In the genomic region with DNA sequence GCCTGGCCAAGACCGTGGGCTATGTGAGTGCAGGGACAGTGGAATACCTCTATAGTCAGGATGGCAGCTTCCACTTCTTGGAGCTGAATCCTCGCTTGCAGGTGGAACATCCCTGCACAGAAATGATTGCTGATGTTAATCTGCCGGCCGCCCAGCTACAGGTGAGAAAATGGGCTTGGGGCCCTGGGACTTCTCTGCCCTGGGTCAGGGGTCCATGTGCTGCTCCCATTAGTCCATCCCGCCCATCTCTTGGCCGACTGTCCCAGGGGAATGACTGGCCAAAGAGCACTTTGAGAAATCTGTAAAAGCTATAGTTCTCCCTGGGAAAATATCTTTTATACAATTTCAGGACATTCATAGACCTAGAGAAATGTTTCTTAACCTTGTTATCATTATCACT, we compare ENCODE assay signal across 2 cellular contexts.
TF ChIP-seq lines count a peak whose summit lies in the region.

No MANE protein-coding gene starts in this region.

TF ChIP-seq in liver, 16 proteins besides CTCF, POLR2A, EP300 and RAD21 (continued from another document):
- TF ChIP-seq, protein P1, sequence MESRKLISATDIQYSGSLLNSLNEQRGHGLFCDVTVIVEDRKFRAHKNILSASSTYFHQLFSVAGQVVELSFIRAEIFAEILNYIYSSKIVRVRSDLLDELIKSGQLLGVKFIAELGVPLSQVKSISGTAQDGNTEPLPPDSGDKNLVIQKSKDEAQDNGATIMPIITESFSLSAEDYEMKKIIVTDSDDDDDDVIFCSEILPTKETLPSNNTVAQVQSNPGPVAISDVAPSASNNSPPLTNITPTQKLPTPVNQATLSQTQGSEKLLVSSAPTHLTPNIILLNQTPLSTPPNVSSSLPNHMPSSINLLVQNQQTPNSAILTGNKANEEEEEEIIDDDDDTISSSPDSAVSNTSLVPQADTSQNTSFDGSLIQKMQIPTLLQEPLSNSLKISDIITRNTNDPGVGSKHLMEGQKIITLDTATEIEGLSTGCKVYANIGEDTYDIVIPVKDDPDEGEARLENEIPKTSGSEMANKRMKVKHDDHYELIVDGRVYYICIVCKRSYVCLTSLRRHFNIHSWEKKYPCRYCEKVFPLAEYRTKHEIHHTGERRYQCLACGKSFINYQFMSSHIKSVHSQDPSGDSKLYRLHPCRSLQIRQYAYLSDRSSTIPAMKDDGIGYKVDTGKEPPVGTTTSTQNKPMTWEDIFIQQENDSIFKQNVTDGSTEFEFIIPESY (IDR thresholded peaks at IDR 0.05) = no peak
- no peak for TF ChIP-seq REST (IDR thresholded peaks at IDR 0.05)
- no peak for TF ChIP-seq EGR1 (IDR thresholded peaks at IDR 0.05; ENCODE audit: low read depth in 2 of 2)
- TF ChIP-seq MAX (IDR thresholded peaks at IDR 0.05) = no peak
- TF ChIP-seq GABPA (IDR thresholded peaks at IDR 0.05 in 1 of 2, conservative IDR thresholded peaks at IDR 0.05 in 1 of 2) = no peak
- no peak for TF ChIP-seq FOXA2 (IDR thresholded peaks at IDR 0.05)
- TF ChIP-seq TAF1 (conservative IDR thresholded peaks at IDR 0.05) = no peak
- peak; percentile 13 for TF ChIP-seq HNF4G (IDR thresholded peaks at IDR 0.05)
- TF ChIP-seq HNF4A (conservative IDR thresholded peaks at IDR 0.05) = peak; percentile 54 to 80
- no peak for TF ChIP-seq ATF3 (IDR thresholded peaks at IDR 0.05)
TF ChIP-seq in liver: peak in this region for 2.

TF ChIP-seq in HepG2, 621 proteins besides CTCF, POLR2A, EP300 and RAD21 (continued from another document):
- TF ChIP-seq, protein P2, sequence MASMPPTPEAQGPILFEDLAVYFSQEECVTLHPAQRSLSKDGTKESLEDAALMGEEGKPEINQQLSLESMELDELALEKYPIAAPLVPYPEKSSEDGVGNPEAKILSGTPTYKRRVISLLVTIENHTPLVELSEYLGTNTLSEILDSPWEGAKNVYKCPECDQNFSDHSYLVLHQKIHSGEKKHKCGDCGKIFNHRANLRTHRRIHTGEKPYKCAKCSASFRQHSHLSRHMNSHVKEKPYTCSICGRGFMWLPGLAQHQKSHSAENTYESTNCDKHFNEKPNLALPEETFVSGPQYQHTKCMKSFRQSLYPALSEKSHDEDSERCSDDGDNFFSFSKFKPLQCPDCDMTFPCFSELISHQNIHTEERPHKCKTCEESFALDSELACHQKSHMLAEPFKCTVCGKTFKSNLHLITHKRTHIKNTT (CRISPR knock-in tag; IDR thresholded peaks at IDR 0.05) = no peak
- no peak for TF ChIP-seq MYC (CRISPR knock-in tag; IDR thresholded peaks at IDR 0.05; ENCODE audit: borderline replicate concordance)
- TF ChIP-seq, protein P3, sequence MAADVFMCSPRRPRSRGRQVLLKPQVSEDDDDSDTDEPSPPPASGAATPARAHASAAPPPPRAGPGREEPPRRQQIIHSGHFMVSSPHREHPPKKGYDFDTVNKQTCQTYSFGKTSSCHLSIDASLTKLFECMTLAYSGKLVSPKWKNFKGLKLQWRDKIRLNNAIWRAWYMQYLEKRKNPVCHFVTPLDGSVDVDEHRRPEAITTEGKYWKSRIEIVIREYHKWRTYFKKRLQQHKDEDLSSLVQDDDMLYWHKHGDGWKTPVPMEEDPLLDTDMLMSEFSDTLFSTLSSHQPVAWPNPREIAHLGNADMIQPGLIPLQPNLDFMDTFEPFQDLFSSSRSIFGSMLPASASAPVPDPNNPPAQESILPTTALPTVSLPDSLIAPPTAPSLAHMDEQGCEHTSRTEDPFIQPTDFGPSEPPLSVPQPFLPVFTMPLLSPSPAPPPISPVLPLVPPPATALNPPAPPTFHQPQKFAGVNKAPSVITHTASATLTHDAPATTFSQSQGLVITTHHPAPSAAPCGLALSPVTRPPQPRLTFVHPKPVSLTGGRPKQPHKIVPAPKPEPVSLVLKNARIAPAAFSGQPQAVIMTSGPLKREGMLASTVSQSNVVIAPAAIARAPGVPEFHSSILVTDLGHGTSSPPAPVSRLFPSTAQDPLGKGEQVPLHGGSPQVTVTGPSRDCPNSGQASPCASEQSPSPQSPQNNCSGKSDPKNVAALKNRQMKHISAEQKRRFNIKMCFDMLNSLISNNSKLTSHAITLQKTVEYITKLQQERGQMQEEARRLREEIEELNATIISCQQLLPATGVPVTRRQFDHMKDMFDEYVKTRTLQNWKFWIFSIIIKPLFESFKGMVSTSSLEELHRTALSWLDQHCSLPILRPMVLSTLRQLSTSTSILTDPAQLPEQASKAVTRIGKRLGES (CRISPR knock-in tag; IDR thresholded peaks at IDR 0.05; ENCODE audit: borderline replicate concordance) = no peak
- TF ChIP-seq, protein P4, sequence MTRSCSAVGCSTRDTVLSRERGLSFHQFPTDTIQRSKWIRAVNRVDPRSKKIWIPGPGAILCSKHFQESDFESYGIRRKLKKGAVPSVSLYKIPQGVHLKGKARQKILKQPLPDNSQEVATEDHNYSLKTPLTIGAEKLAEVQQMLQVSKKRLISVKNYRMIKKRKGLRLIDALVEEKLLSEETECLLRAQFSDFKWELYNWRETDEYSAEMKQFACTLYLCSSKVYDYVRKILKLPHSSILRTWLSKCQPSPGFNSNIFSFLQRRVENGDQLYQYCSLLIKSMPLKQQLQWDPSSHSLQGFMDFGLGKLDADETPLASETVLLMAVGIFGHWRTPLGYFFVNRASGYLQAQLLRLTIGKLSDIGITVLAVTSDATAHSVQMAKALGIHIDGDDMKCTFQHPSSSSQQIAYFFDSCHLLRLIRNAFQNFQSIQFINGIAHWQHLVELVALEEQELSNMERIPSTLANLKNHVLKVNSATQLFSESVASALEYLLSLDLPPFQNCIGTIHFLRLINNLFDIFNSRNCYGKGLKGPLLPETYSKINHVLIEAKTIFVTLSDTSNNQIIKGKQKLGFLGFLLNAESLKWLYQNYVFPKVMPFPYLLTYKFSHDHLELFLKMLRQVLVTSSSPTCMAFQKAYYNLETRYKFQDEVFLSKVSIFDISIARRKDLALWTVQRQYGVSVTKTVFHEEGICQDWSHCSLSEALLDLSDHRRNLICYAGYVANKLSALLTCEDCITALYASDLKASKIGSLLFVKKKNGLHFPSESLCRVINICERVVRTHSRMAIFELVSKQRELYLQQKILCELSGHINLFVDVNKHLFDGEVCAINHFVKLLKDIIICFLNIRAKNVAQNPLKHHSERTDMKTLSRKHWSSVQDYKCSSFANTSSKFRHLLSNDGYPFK (CRISPR knock-in tag; IDR thresholded peaks at IDR 0.05; ENCODE audit: borderline replicate concordance) = no peak
- TF ChIP-seq, protein P5, sequence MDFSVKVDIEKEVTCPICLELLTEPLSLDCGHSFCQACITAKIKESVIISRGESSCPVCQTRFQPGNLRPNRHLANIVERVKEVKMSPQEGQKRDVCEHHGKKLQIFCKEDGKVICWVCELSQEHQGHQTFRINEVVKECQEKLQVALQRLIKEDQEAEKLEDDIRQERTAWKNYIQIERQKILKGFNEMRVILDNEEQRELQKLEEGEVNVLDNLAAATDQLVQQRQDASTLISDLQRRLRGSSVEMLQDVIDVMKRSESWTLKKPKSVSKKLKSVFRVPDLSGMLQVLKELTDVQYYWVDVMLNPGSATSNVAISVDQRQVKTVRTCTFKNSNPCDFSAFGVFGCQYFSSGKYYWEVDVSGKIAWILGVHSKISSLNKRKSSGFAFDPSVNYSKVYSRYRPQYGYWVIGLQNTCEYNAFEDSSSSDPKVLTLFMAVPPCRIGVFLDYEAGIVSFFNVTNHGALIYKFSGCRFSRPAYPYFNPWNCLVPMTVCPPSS (IDR thresholded peaks at IDR 0.05) = no peak
- TF ChIP-seq HHEX (CRISPR knock-in tag; IDR thresholded peaks at IDR 0.05) = no peak
- TF ChIP-seq ZNF512B (CRISPR knock-in tag; IDR thresholded peaks at IDR 0.05; ENCODE audit: borderline replicate concordance) = no peak
- TF ChIP-seq JDP2 (CRISPR knock-in tag; IDR thresholded peaks at IDR 0.05; ENCODE audit: borderline replicate concordance) = no peak
- TF ChIP-seq ELF3 (CRISPR knock-in tag; IDR thresholded peaks at IDR 0.05) = no peak
- TF ChIP-seq ZNF572 (CRISPR knock-in tag; IDR thresholded peaks at IDR 0.05) = no peak
TF ChIP-seq in HepG2: peak in this region for 0.
